8 cellular contexts compared by ENCODE assay signal in the genomic region with DNA sequence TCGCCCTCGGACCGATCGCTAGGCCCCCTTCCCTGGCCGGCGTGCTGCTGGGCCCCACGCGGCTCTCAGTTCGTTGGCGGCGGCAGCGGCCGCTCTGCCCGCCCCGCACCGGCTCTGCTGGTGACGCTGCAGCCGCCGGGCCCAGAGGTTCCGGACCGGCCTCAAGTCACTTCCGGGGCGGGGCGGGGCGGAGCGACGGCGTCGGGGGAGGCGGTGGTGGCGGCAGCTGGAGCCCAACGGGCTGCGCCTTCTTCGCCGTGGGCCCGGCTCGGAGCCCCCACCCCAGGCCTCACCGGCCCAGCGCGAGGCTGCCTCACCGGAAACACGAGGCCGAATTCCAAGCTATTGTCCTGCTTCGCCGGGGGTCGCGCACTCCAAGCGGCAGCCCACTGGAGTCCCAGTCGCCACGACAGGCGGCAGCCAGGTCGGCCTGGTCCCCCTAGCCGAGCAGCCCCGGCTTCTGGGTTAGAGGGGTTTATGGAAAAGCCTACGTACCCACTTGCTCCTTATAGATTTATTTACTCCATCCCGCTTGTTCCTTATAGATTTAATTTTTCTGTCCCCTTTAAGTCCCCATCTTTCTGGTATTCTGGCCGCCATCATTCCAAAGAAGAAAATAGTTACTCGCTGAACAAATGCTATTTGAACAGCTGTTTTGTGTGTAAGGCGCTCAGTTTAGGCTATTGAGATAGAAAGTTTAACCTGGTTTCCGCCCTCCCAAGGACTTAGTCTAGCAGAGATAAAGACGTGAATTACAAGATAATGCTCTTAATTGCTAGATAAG. TPM values are rescaled to one million over a fixed set of nuclear protein-coding genes. Genes with fewer than 3 reads are reported as not detected.
DNase-seq lines count a peak whose midpoint lies in the region; ATAC-seq, FAIRE-seq and TF ChIP-seq lines count a peak whose summit lies in the region.

A gene with protein sequence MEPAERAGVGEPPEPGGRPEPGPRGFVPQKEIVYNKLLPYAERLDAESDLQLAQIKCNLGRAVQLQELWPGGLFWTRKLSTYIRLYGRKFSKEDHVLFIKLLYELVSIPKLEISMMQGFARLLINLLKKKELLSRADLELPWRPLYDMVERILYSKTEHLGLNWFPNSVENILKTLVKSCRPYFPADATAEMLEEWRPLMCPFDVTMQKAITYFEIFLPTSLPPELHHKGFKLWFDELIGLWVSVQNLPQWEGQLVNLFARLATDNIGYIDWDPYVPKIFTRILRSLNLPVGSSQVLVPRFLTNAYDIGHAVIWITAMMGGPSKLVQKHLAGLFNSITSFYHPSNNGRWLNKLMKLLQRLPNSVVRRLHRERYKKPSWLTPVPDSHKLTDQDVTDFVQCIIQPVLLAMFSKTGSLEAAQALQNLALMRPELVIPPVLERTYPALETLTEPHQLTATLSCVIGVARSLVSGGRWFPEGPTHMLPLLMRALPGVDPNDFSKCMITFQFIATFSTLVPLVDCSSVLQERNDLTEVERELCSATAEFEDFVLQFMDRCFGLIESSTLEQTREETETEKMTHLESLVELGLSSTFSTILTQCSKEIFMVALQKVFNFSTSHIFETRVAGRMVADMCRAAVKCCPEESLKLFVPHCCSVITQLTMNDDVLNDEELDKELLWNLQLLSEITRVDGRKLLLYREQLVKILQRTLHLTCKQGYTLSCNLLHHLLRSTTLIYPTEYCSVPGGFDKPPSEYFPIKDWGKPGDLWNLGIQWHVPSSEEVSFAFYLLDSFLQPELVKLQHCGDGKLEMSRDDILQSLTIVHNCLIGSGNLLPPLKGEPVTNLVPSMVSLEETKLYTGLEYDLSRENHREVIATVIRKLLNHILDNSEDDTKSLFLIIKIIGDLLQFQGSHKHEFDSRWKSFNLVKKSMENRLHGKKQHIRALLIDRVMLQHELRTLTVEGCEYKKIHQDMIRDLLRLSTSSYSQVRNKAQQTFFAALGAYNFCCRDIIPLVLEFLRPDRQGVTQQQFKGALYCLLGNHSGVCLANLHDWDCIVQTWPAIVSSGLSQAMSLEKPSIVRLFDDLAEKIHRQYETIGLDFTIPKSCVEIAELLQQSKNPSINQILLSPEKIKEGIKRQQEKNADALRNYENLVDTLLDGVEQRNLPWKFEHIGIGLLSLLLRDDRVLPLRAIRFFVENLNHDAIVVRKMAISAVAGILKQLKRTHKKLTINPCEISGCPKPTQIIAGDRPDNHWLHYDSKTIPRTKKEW (N-terminal part only) (minus strand): TSS at position 96 of the 784 bp plus-strand sequence. CDS start 209 bp downstream, outside the sequence.

- H3K14ac ChIP-seq in H1 (ENCODE audit: insufficient read length): no peak within 1 kb of the TSS

- CTCF ChIA-PET in H1 (lab: Charles Lee; ENCODE audit: partially characterized antibody): interaction anchor here (1.5 kb wide), 1 partner anchor 108 kb away, joined by 3 read pairs; no protein-coding TSS in a partner anchor

- H3K27ac Mint-ChIP-seq in memory B cell: peak within 1 kb of the TSS; percentile 96

- H3K4me1 Mint-ChIP-seq in memory B cell: peaks cover 39% of the 10 kb centered on the region

- H2AK5ac ChIP-seq in H1 (ENCODE audit: low read depth, low read length): no peak within 1 kb of the TSS

- H3K23ac ChIP-seq in H1 (ENCODE audit: insufficient read length): no peak within 1 kb of the TSS

- peak within 1 kb of the TSS; percentile 78 to 93 (median 87) for H3K9ac ChIP-seq in H1 (replicated peaks in 1 of 4; ENCODE audit: extremely low read depth in 1 of 4, low read depth in 3 of 4, low read length in 3 of 4)

- H3K4me3 Mint-ChIP-seq in memory B cell: peak within 1 kb of the TSS; percentile 95

- H4K20me1 ChIP-seq in H1 (replicated peaks in 1 of 2; ENCODE audit: control insufficient read depth in 1 of 2, insufficient read depth in 2 of 2, low read length in 2 of 2): peaks cover 8% of the 10 kb centered on the region in 2 experiments

- FAIRE-seq in H1 (lab: Jason Lieb, UNC): no peak

- H3K23me2 ChIP-seq in H1 (ENCODE audit: low read depth, low read length): peaks cover 5% of the 10 kb centered on the region

- H3K27me3 Mint-ChIP-seq in memory B cell: no peaks in the 10 kb centered on the region

- peak within 1 kb of the TSS; percentile 44 for H3K4ac ChIP-seq in H1 (replicated peaks; ENCODE audit: insufficient read length, low read depth, low read length)

- POLR2A ChIA-PET in H1 (lab: Charles Lee; ENCODE audit: partially characterized antibody): interaction anchor here (0.6 to 3.4 kb wide), 19 partner anchors 9 to 1078 kb away, joined by 3 to 25 read pairs (median 4); a partner anchor contains a TSS

- TF ChIP-seq RAD21 in H1 (IDR thresholded peaks at IDR 0.05 in 1 of 2, conservative IDR thresholded peaks at IDR 0.05 in 1 of 2; ENCODE audit: low read depth in 2 of 2, low read length in 2 of 2): no peak

- H3K4me2 ChIP-seq in H1 (ENCODE audit: insufficient read depth in 1 of 2, low read depth in 2 of 2, low read length in 2 of 2): peak within 1 kb of the TSS; percentile 74 to 91

- H3K9me3 ChIP-seq in H1 (ENCODE audit: insufficient read depth in 2 of 2, low read depth in 1 of 2, low read length in 1 of 2): no peaks in the 10 kb centered on the region

- peak; percentile 91 to 96 for TF ChIP-seq POLR2A in H1 (IDR thresholded peaks at IDR 0.05; ENCODE audit: control extremely low read depth in 1 of 2, low read depth in 2 of 2, low read length in 2 of 2)

- no peak within 1 kb of the TSS for H2BK12ac ChIP-seq in H1 (ENCODE audit: low read depth, low read length)

- H4K91ac ChIP-seq in H1 (replicated peaks; ENCODE audit: insufficient read length, low read length): peak within 1 kb of the TSS; percentile 25

- H2BK15ac ChIP-seq in H1 (ENCODE audit: low read length): no peak within 1 kb of the TSS

- H3K27me3 ChIP-seq in H1 (replicated peaks in 1 of 4; ENCODE audit: control insufficient read depth in 3 of 4, extremely low read depth in 1 of 4, insufficient read depth in 3 of 4, low read length in 3 of 4): no peaks in the 10 kb centered on the region

- H3K79me2 ChIP-seq in H1 (ENCODE audit: control insufficient read depth in 1 of 2, insufficient read depth in 2 of 2, low read length in 2 of 2): peaks cover 32 to 49% of the 10 kb centered on the region in 2 experiments

- no peak for TF ChIP-seq EP300 in H1 (IDR thresholded peaks at IDR 0.05; ENCODE audit: borderline replicate concordance in 1 of 2, low read depth in 2 of 2, low read length in 2 of 2)

- TF ChIP-seq CTCF in GM20000 (IDR thresholded peaks at IDR 0.05; ENCODE audit: extremely low read depth, missing control alignments) (no peak), H1 (IDR thresholded peaks at IDR 0.05; ENCODE audit: control extremely low read depth in 1 of 3, insufficient read depth in 1 of 3, low read depth in 1 of 3, low read length in 3 of 3) (no peak)

- H3K56ac ChIP-seq in H1 (replicated peaks; ENCODE audit: insufficient read length, low read depth, low read length): peak within 1 kb of the TSS; percentile 84

- no peaks in the 10 kb centered on the region for H3K79me1 ChIP-seq in H1 (ENCODE audit: low read depth, low read length)

- no peak within 1 kb of the TSS for H2AFZ ChIP-seq in H1 (ENCODE audit: low read length)

- H3K36me3 ChIP-seq in H1 (ENCODE audit: control insufficient read depth in 2 of 4, insufficient read depth in 4 of 4, low read length in 3 of 4): peaks cover 0 to 7% (median 0%) of the 10 kb centered on the region in 4 experiments; a peak in 1 of 8 replicates

- 4% methylated on average over 50 of the region's 61 CpGs; no CpG with 5 or more reads in 1 of the 2 experiments for WGBS in H1 (ENCODE audit: extremely low coverage in 1 of 2, insufficient coverage in 1 of 2, insufficient read length in 1 of 2, insufficient replicate concordance in 2 of 2, low coverage in 1 of 2, low lambda C conversion rate in 2 of 2, missing lambda C conversion rate in 1 of 2), 2 experiments

- peak within 1 kb of the TSS; percentile 36 for H2BK5ac ChIP-seq in H1 (ENCODE audit: low read depth, low read length)

- peak within 1 kb of the TSS; percentile 96 for H4K8ac ChIP-seq in H1 (ENCODE audit: extremely low read depth, insufficient read depth, low read length)

- peaks cover 0 to 3% (median under 1%) of the 10 kb centered on the region in 4 experiments; a peak in 3 of 7 replicates for H3K4me1 ChIP-seq in H1 (replicated peaks in 1 of 4; ENCODE audit: control insufficient read depth in 3 of 4, insufficient read depth in 4 of 4, low read length in 3 of 4)

- peaks cover 24% of the 10 kb centered on the region for H3K36me3 Mint-ChIP-seq in memory B cell

- peak within 1 kb of the TSS; percentile 95 for H4K5ac ChIP-seq in H1 (ENCODE audit: insufficient read length, low read depth, low read length)

- H3K9me3 Mint-ChIP-seq in memory B cell: no peaks in the 10 kb centered on the region

- ATAC-seq in memory B cell (ENCODE audit: low read depth): peak; percentile 94

- H3K18ac ChIP-seq in H1 (ENCODE audit: extremely low read depth, low read length): peak within 1 kb of the TSS; percentile 78

- H2BK20ac ChIP-seq in H1 (ENCODE audit: low read length): no peak within 1 kb of the TSS

- peak within 1 kb of the TSS; percentile 78 for H3K27ac ChIP-seq in H1 (ENCODE audit: low read depth, low read length)

- H2BK120ac ChIP-seq in H1 (replicated peaks; ENCODE audit: low read depth, low read length): no peak within 1 kb of the TSS

- H3K4me3 ChIP-seq in H1 (ENCODE audit: extremely low read depth in 1 of 4, insufficient read depth in 2 of 4, low read depth in 3 of 4, low read length in 4 of 4): peak within 1 kb of the TSS; percentile 94 to 97 (median 96)

- peak; percentile 95 for DNase-seq in COLO668 (lab: John Stamatoyannopoulos, UW; ENCODE audit: unreplicated experiment)
- peak; percentile 97 for DNase-seq in GM20000 (ENCODE audit: low spot score)
- DNase-seq in HT-29 (ENCODE audit: low spot score): peak; percentile 89
- peak; percentile 75 to 92 for DNase-seq in NOMO-1 (lab: John Stamatoyannopoulos, UW; ENCODE audit: unreplicated experiment in 2 of 2)
- DNase-seq in activated CD8-positive, alpha-beta memory T cell treated with anti-CD3 and anti-CD28 coated beads for 48 hours (ENCODE audit: low read depth in 2 of 3, low spot score in 2 of 3): peak; percentile 80 to 94 (median 88)
- peak; percentile 76 to 96 for DNase-seq in H1 (ENCODE audit: low read depth in 1 of 2, low spot score in 2 of 2)
- DNase-seq in memory B cell (ENCODE audit: low spot score in 2 of 2): peak; percentile 91
- peak; percentile 90 for DNase-seq in stimulated activated CD8-positive, alpha-beta memory T cell treated with anti-CD3 and anti-CD28 coated beads, Interleukin-12 subunit alpha, Interleukin-12 subunit beta, amount 100 ng/mL, for 1 hour (ENCODE audit: low read depth)

RNA-seq across cellular contexts. Expression of the gene that starts here (rescaled TPM):
- total RNA-seq in HT-29 (2014; rRNA removed; shearing (Covaris generic)): 21.9 and 25.9 TPM in 2 replicates
- total RNA-seq in H1 (2021; fragmentation: NEBNext Ultra II Directional; extraction: Animal tissue kit (Norgen Biotek cat#: 25700)): 104 and 116 TPM in 2 replicates
- 21.5 and 42.2 TPM in 2 replicates for polyA plus RNA-seq in H1 (2011; rRNA removed)
- 34.5 TPM for polyA plus RNA-seq in H1 (2011; cell fraction: cytosol; rRNA removed)
- 20.9 TPM for polyA plus RNA-seq in H1 (2011; cell fraction: nucleus; rRNA removed)
- 56.0 to 83.0 TPM (median 66.7 TPM) in 4 replicates for polyA plus RNA-seq in H1 (2012, experiment 1 of 2)
- 5.5 TPM for polyA plus RNA-seq in H1 (2012, experiment 2 of 2)
- polyA plus RNA-seq in H1 (2013, experiment 1 of 2): 46.7 TPM
- polyA plus RNA-seq in H1 (2013, experiment 2 of 2): 48.3 TPM
- polyA minus RNA-seq in H1 (2011; rRNA and poly(A)+ RNA removed): 106 and 141 TPM in 2 replicates
- 45.9 TPM for polyA minus RNA-seq in H1 (2011; cell fraction: cytosol; rRNA and poly(A)+ RNA removed)
- 77.7 TPM for polyA minus RNA-seq in H1 (2011; cell fraction: nucleus; rRNA and poly(A)+ RNA removed)

Comparison
In these comparisons a context has a peak if more than half of its experiments do, and no peak if none do; other contexts are left out.
1. Peak in every context shown above with its lines: DNase-seq, ATAC-seq, H3K4me3 ChIP-seq and H3K27ac ChIP-seq.